1 cellular context compared by ENCODE assay signal in the genomic region with DNA sequence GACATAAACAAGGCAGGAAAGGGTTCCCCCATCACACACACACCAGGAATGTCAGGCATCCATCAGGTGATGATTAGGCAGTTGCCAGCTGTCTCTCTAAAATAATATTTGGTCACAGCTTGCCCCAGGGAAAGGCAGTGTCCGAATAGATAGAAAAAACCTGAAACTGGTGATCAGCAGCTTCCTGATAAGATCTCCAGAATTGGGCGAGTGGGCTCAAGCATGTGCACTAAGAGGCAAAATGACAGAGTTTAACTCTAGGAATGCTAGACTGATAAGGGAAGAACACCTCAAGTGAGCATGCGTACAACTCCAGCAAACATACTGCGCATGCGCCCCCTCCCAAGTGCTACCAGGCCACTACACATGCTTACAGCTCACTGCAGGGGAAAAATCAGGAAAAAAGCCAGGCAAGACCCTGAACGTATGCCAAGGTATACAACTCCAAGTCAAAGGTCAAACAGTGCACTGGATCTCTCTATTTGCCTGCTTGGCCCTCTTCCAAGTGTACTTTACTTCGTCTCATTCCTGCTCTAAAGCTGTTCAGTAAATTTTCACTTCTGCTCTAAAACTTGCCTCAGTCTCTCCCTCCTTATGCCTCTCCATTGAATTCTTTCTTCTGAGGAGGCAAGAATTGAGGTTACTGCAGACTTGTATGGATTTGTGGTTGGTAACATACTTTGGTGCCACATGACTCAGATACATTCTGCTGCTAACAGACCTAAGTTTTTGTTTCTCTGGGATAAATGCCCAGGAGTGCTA.
TF ChIP-seq lines count a peak whose summit lies in the region.

No MANE protein-coding gene starts in this region.

TF ChIP-seq in HepG2, 621 proteins besides CTCF, POLR2A, EP300 and RAD21 (continued from another document and continues in another):
- TF ChIP-seq ZBTB25 (CRISPR knock-in tag; IDR thresholded peaks at IDR 0.05): no peak; the same call in 1 of the 2 replicates
- TF ChIP-seq ARNTL (CRISPR knock-in tag; IDR thresholded peaks at IDR 0.05): peak; percentile 43; the same call in 1 of the 2 replicates
- no peak; the same call in 1 of the 2 replicates for TF ChIP-seq ELF1 (CRISPR knock-in tag; IDR thresholded peaks at IDR 0.05)
- TF ChIP-seq ARID4A (CRISPR knock-in tag; IDR thresholded peaks at IDR 0.05; ENCODE audit: borderline replicate concordance): peak; percentile 39; the same call in 1 of the 2 replicates
- TF ChIP-seq HMGXB3 (CRISPR knock-in tag; IDR thresholded peaks at IDR 0.05; ENCODE audit: borderline replicate concordance): no peak
- TF ChIP-seq ZNF263 (CRISPR knock-in tag; IDR thresholded peaks at IDR 0.05): no peak
- TF ChIP-seq AFF4 (CRISPR knock-in tag; IDR thresholded peaks at IDR 0.05): no peak
- peak; percentile 65; the same call in 1 of the 2 replicates for TF ChIP-seq SOX5 (CRISPR knock-in tag; IDR thresholded peaks at IDR 0.05; ENCODE audit: borderline replicate concordance)
- no peak for TF ChIP-seq ZNF607 (CRISPR knock-in tag; IDR thresholded peaks at IDR 0.05; ENCODE audit: borderline replicate concordance)
- no peak for TF ChIP-seq PAF1 (CRISPR knock-in tag; IDR thresholded peaks at IDR 0.05)
- TF ChIP-seq BHLHE40 (IDR thresholded peaks at IDR 0.05; ENCODE audit: low read length): no peak
- peak; percentile 53; the same call in 1 of the 2 replicates for TF ChIP-seq ZNF792 (CRISPR knock-in tag; IDR thresholded peaks at IDR 0.05)
- TF ChIP-seq REST (IDR thresholded peaks at IDR 0.05; ENCODE audit: borderline replicate concordance in 1 of 2, low read depth in 1 of 2, low read length in 2 of 2): peak in 1 of 2 experiments; percentile 20; a peak in 1 of 4 replicates
- TF ChIP-seq, protein P1, sequence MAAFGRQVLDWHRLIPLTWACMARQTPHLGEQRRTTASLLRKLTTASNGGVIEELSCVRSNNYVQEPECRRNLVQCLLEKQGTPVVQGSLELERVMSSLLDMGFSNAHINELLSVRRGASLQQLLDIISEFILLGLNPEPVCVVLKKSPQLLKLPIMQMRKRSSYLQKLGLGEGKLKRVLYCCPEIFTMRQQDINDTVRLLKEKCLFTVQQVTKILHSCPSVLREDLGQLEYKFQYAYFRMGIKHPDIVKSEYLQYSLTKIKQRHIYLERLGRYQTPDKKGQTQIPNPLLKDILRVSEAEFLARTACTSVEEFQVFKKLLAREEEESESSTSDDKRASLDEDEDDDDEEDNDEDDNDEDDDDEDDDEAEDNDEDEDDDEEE (CRISPR knock-in tag; IDR thresholded peaks at IDR 0.05): no peak
- peak; percentile 72; the same call in 1 of the 2 replicates for TF ChIP-seq ZNF784 (CRISPR knock-in tag; IDR thresholded peaks at IDR 0.05; ENCODE audit: borderline replicate concordance)
- no peak for TF ChIP-seq ZNF10 (CRISPR knock-in tag; IDR thresholded peaks at IDR 0.05; ENCODE audit: borderline replicate concordance, low read depth)
- no peak for TF ChIP-seq ZNF558 (CRISPR knock-in tag; IDR thresholded peaks at IDR 0.05; ENCODE audit: borderline replicate concordance)
- TF ChIP-seq ATRX (CRISPR knock-in tag; IDR thresholded peaks at IDR 0.05; ENCODE audit: borderline replicate concordance): no peak
- TF ChIP-seq DPF2 (CRISPR knock-in tag; IDR thresholded peaks at IDR 0.05; ENCODE audit: borderline replicate concordance, low read depth): peak; percentile 67
- TF ChIP-seq ZNF235 (CRISPR knock-in tag; IDR thresholded peaks at IDR 0.05; ENCODE audit: borderline replicate concordance): no peak
- peak; percentile 75 for TF ChIP-seq THAP11 (CRISPR knock-in tag; IDR thresholded peaks at IDR 0.05)
- no peak for TF ChIP-seq SALL2 (CRISPR knock-in tag; IDR thresholded peaks at IDR 0.05)
- TF ChIP-seq GATAD1 (CRISPR knock-in tag; IDR thresholded peaks at IDR 0.05): 0 out of 2 replicates have a peak, but pooled peaks have one; percentile 24
- no peak for TF ChIP-seq PLRG1 (conservative IDR thresholded peaks at IDR 0.05)
- peak; percentile 42; the same call in 1 of the 2 replicates for TF ChIP-seq SIX1 (CRISPR knock-in tag; IDR thresholded peaks at IDR 0.05; ENCODE audit: borderline replicate concordance)
- no peak for TF ChIP-seq ZNF891 (CRISPR knock-in tag; IDR thresholded peaks at IDR 0.05)
- no peak for TF ChIP-seq MTF1 (CRISPR knock-in tag; IDR thresholded peaks at IDR 0.05)
- no peak for TF ChIP-seq REPIN1 (CRISPR knock-in tag; IDR thresholded peaks at IDR 0.05; ENCODE audit: borderline replicate concordance, low read depth)
- TF ChIP-seq ZFP36L1 (CRISPR knock-in tag; IDR thresholded peaks at IDR 0.05): no peak
